In the genomic region with DNA sequence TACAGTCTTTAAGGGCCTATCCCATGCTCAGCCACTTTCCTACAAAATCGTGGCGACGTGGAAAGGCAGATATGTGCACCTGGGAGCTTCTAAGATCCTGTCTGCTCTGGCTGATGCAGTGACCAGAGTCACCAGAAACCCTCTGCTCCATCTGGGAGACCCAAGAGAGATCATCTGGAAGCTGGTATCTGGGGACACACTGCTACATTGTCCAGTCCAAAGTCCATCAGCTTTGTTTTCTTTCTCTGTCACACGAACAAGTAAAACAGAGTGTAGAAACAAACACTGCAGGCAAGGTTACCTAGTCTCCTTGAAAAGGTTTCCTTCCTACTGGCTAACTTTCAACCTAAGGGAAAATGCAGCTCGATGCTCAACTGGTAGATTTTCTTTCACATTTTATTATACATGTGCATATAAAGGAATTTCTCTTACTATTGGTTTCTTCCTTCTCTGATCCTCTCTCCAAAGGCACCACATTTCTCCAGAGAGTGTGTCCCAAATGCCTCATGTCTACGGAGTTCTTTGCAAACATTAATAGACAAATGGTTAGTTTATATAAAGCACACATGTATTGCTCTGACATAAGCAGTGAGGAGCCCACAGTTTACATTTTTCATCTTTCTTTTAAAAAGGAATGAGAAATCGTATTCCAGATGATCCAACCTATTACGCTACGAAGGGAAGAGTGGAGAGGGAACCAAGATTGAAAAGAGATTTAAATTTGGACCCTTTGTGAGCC, we compare ENCODE assay signal across 1 cellular context.
TF ChIP-seq lines count a peak whose summit lies in the region.

No MANE protein-coding gene starts in this region.

TF ChIP-seq in HepG2, 621 proteins besides CTCF, POLR2A, EP300 and RAD21 (continued from another document and continues in another):
- TF ChIP-seq, protein P1, sequence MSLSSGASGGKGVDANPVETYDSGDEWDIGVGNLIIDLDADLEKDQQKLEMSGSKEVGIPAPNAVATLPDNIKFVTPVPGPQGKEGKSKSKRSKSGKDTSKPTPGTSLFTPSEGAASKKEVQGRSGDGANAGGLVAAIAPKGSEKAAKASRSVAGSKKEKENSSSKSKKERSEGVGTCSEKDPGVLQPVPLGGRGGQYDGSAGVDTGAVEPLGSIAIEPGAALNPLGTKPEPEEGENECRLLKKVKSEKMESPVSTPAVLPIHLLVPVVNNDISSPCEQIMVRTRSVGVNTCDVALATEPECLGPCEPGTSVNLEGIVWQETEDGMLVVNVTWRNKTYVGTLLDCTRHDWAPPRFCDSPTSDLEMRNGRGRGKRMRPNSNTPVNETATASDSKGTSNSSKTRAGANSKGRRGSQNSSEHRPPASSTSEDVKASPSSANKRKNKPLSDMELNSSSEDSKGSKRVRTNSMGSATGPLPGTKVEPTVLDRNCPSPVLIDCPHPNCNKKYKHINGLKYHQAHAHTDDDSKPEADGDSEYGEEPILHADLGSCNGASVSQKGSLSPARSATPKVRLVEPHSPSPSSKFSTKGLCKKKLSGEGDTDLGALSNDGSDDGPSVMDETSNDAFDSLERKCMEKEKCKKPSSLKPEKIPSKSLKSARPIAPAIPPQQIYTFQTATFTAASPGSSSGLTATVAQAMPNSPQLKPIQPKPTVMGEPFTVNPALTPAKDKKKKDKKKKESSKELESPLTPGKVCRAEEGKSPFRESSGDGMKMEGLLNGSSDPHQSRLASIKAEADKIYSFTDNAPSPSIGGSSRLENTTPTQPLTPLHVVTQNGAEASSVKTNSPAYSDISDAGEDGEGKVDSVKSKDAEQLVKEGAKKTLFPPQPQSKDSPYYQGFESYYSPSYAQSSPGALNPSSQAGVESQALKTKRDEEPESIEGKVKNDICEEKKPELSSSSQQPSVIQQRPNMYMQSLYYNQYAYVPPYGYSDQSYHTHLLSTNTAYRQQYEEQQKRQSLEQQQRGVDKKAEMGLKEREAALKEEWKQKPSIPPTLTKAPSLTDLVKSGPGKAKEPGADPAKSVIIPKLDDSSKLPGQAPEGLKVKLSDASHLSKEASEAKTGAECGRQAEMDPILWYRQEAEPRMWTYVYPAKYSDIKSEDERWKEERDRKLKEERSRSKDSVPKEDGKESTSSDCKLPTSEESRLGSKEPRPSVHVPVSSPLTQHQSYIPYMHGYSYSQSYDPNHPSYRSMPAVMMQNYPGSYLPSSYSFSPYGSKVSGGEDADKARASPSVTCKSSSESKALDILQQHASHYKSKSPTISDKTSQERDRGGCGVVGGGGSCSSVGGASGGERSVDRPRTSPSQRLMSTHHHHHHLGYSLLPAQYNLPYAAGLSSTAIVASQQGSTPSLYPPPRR (CRISPR knock-in tag; IDR thresholded peaks at IDR 0.05; ENCODE audit: borderline replicate concordance) = no peak
- TF ChIP-seq, protein P2, sequence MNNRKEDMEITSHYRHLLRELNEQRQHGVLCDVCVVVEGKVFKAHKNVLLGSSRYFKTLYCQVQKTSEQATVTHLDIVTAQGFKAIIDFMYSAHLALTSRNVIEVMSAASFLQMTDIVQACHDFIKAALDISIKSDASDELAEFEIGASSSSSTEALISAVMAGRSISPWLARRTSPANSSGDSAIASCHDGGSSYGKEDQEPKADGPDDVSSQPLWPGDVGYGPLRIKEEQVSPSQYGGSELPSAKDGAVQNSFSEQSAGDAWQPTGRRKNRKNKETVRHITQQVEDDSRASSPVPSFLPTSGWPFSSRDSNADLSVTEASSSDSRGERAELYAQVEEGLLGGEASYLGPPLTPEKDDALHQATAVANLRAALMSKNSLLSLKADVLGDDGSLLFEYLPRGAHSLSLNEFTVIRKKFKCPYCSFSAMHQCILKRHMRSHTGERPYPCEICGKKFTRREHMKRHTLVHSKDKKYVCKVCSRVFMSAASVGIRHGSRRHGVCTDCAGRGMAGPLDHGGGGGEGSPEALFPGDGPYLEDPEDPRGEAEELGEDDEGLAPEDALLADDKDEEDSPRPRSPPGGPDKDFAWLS (CRISPR knock-in tag; IDR thresholded peaks at IDR 0.05; ENCODE audit: borderline replicate concordance) = no peak
- TF ChIP-seq PHF21A (CRISPR knock-in tag; IDR thresholded peaks at IDR 0.05) = no peak
- no peak for TF ChIP-seq BRF2 (CRISPR knock-in tag; IDR thresholded peaks at IDR 0.05)
- TF ChIP-seq ZNF792 (CRISPR knock-in tag; IDR thresholded peaks at IDR 0.05) = no peak
- TF ChIP-seq ATM (IDR thresholded peaks at IDR 0.05; ENCODE audit: borderline replicate concordance) = no peak
- TF ChIP-seq ZHX2 (IDR thresholded peaks at IDR 0.05; ENCODE audit: low read depth) = no peak
- no peak for TF ChIP-seq ZHX2 (CRISPR knock-in tag; IDR thresholded peaks at IDR 0.05; ENCODE audit: borderline replicate concordance)
- 0 out of 2 replicates have a peak, but pooled peaks have one; percentile 25 for TF ChIP-seq ELF3 (CRISPR knock-in tag; IDR thresholded peaks at IDR 0.05)
- TF ChIP-seq ZBTB1 (CRISPR knock-in tag; IDR thresholded peaks at IDR 0.05; ENCODE audit: borderline replicate concordance) = no peak
- no peak for TF ChIP-seq ZNF615 (CRISPR knock-in tag; IDR thresholded peaks at IDR 0.05; ENCODE audit: borderline replicate concordance)
- TF ChIP-seq CEBPG (CRISPR knock-in tag; IDR thresholded peaks at IDR 0.05) = no peak
- TF ChIP-seq TCF12 (IDR thresholded peaks at IDR 0.05) = no peak
- TF ChIP-seq TCF12 (CRISPR knock-in tag; IDR thresholded peaks at IDR 0.05) = no peak
- TF ChIP-seq HNF4A (CRISPR knock-in tag; IDR thresholded peaks at IDR 0.05) = peak; percentile 94
- peak; percentile 23; the same call in 1 of the 2 replicates for TF ChIP-seq SIX4 (CRISPR knock-in tag; IDR thresholded peaks at IDR 0.05)
- TF ChIP-seq, protein P3, sequence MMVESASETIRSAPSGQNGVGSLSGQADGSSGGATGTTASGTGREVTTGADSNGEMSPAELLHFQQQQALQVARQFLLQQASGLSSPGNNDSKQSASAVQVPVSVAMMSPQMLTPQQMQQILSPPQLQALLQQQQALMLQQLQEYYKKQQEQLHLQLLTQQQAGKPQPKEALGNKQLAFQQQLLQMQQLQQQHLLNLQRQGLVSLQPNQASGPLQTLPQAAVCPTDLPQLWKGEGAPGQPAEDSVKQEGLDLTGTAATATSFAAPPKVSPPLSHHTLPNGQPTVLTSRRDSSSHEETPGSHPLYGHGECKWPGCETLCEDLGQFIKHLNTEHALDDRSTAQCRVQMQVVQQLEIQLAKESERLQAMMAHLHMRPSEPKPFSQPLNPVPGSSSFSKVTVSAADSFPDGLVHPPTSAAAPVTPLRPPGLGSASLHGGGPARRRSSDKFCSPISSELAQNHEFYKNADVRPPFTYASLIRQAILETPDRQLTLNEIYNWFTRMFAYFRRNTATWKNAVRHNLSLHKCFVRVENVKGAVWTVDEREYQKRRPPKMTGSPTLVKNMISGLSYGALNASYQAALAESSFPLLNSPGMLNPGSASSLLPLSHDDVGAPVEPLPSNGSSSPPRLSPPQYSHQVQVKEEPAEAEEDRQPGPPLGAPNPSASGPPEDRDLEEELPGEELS (CRISPR knock-in tag; IDR thresholded peaks at IDR 0.05) = peak; percentile 24; the same call in 1 of the 2 replicates
- no peak for TF ChIP-seq ZNF20 (CRISPR knock-in tag; IDR thresholded peaks at IDR 0.05)
- TF ChIP-seq KDM6A (CRISPR knock-in tag; IDR thresholded peaks at IDR 0.05; ENCODE audit: low read depth) = peak; percentile 68; the same call in 1 of the 2 replicates
- no peak for TF ChIP-seq ZNF746 (CRISPR knock-in tag; IDR thresholded peaks at IDR 0.05)
- no peak for TF ChIP-seq ZNF3 (CRISPR knock-in tag; IDR thresholded peaks at IDR 0.05)
- TF ChIP-seq ZNF343 (CRISPR knock-in tag; IDR thresholded peaks at IDR 0.05) = no peak
- no peak for TF ChIP-seq ZNF574 (CRISPR knock-in tag; IDR thresholded peaks at IDR 0.05)
- no peak for TF ChIP-seq ZNF607 (CRISPR knock-in tag; IDR thresholded peaks at IDR 0.05; ENCODE audit: borderline replicate concordance)
- TF ChIP-seq RARA (CRISPR knock-in tag; IDR thresholded peaks at IDR 0.05) = no peak
- TF ChIP-seq, protein P4, sequence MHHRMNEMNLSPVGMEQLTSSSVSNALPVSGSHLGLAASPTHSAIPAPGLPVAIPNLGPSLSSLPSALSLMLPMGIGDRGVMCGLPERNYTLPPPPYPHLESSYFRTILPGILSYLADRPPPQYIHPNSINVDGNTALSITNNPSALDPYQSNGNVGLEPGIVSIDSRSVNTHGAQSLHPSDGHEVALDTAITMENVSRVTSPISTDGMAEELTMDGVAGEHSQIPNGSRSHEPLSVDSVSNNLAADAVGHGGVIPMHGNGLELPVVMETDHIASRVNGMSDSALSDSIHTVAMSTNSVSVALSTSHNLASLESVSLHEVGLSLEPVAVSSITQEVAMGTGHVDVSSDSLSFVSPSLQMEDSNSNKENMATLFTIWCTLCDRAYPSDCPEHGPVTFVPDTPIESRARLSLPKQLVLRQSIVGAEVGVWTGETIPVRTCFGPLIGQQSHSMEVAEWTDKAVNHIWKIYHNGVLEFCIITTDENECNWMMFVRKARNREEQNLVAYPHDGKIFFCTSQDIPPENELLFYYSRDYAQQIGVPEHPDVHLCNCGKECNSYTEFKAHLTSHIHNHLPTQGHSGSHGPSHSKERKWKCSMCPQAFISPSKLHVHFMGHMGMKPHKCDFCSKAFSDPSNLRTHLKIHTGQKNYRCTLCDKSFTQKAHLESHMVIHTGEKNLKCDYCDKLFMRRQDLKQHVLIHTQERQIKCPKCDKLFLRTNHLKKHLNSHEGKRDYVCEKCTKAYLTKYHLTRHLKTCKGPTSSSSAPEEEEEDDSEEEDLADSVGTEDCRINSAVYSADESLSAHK (CRISPR knock-in tag; IDR thresholded peaks at IDR 0.05; ENCODE audit: borderline replicate concordance) = no peak
- TF ChIP-seq ZNF749 (CRISPR knock-in tag; IDR thresholded peaks at IDR 0.05; ENCODE audit: borderline replicate concordance) = no peak
- TF ChIP-seq ZNF282 (IDR thresholded peaks at IDR 0.05; ENCODE audit: partially characterized antibody) = no peak
- peak; percentile 53; the same call in 1 of the 2 replicates for TF ChIP-seq NCOA2 (CRISPR knock-in tag; IDR thresholded peaks at IDR 0.05)
- no peak for TF ChIP-seq KLF16 (CRISPR knock-in tag; IDR thresholded peaks at IDR 0.05)
- TF ChIP-seq ZNF101 (CRISPR knock-in tag; IDR thresholded peaks at IDR 0.05; ENCODE audit: borderline replicate concordance, low read depth) = no peak
- no peak for TF ChIP-seq MBD4 (IDR thresholded peaks at IDR 0.05; ENCODE audit: borderline replicate concordance, low read length)
- no peak for TF ChIP-seq KAT2B (IDR thresholded peaks at IDR 0.05; ENCODE audit: borderline replicate concordance, low read depth, low read length)
- TF ChIP-seq CHCHD3 (CRISPR knock-in tag; IDR thresholded peaks at IDR 0.05) = no peak
